In the genomic region with DNA sequence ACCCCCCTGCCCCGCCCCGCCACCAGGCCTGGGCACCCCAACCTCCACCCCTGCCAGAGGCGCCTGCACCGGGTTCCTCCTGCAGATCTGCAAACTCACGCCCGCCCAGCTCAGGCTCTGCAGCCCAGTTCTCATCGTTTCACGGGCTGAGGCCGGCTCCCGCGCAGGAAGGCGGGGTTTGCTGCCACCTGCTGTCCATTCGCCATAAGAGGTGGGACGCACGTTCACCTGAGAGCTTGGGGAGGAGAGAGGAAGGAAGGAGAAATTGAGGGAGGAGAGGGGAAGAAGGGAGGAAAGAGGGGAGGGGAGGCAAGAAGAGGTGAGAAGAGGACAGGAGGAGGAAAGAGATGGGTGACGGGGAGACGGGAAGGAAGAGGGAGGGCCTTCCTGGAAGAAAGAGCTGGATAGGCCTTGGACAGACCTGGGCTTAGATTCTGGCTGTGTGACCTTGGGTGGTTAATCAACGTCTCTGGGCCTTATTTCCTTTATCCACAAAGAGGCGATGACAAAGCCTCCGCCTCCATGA, we compare ENCODE assay signal across 8 cellular contexts.
DNase-seq lines count a peak whose midpoint lies in the region; ATAC-seq and TF ChIP-seq lines count a peak whose summit lies in the region.

No MANE protein-coding gene starts in this region.

- H3K4me3 ChIP-seq in WI38 (ENCODE audit: low read depth, low read length) (no peak overlapping the region), kidney epithelial cell (ENCODE audit: low read depth, low read length) (no peak overlapping the region)

- intact Hi-C loops in Right ventricle myocardium superior (cut with DNase I) = no loop called here
- intact Hi-C loops in cardiac septum (cut with DNase I) = no loop called here

- in situ Hi-C loops in T47D (cut with HindIII; ENCODE audit: low pct_unique_long_range_greater_than_20kb, low sequenced_read_pairs) = no loop called here

- TF ChIP-seq CTCF in WI38 (IDR thresholded peaks at IDR 0.05; ENCODE audit: low read depth, low read length) = peak; percentile 50
- peak; percentile 82 for TF ChIP-seq CTCF in kidney epithelial cell (IDR thresholded peaks at IDR 0.05; ENCODE audit: insufficient read depth, low read length, poor library complexity, severe bottlenecking)

- peaks cover 29% of the 10 kb centered on the region for H3K27me3 ChIP-seq in kidney epithelial cell (ENCODE audit: control insufficient read depth, insufficient read depth, low read length)

- DNase-seq in Right ventricle myocardium superior (peak; percentile 78), cardiac septum (ENCODE audit: low spot score) (no peak), NCI-H128 (lab: John Stamatoyannopoulos, UW; ENCODE audit: unreplicated experiment) (peak; percentile 32), T47D (ENCODE audit: low read depth in 1 of 2, low spot score in 1 of 2) (peak; percentile 78 to 83), kidney epithelial cell (ENCODE audit: low read depth) (no peak)
- DNase-seq in stimulated activated CD4-positive, alpha-beta T cell treated with anti-CD3 and anti-CD28 coated beads, Interleukin-2, amount 100 ng/mL, for 48 hours = peak; percentile 71 to 73

- ATAC-seq in Right ventricle myocardium superior (ENCODE audit: poor library complexity) = peak; percentile 93
- no peak for ATAC-seq in HG03439 (IDR thresholded peaks at IDR 0.05; ENCODE audit: unreplicated experiment)

- no peaks in the 10 kb centered on the region for H3K36me3 ChIP-seq in kidney epithelial cell (ENCODE audit: control insufficient read depth, insufficient read depth, low read length)

Comparison
In these comparisons a context has a peak if more than half of its experiments do, and no peak if none do; other contexts are left out.
1. DNase-seq: peak in Right ventricle myocardium superior (single experiment), NCI-H128 (single experiment), T47D (2 of 2) and stimulated activated CD4-positive, alpha-beta T cell treated with anti-CD3 and anti-CD28 coated beads, Interleukin-2, amount 100 ng/mL, for 48 hours (2 of 2); none in cardiac septum (single experiment) and kidney epithelial cell (single experiment).